8 cellular contexts compared by ENCODE assay signal in genomic region chr10:97498841-97499560, GRCh38. TPM values are rescaled to one million over a fixed set of nuclear protein-coding genes. Genes with fewer than 3 reads are reported as not detected.
DNase-seq lines count a peak whose midpoint lies in the region; ATAC-seq and TF ChIP-seq lines count a peak whose summit lies in the region.

Gene UBTD1, plus strand, starts transcription at chr10:97498924. Its CDS starts 280 bp downstream, at chr10:97499204.

- intact Hi-C loops in CD8-positive, alpha-beta T cell (cut with DNase I, micrococcal nuclease): loop anchor here (1.0 to 5.0 kb wide), 15 partner anchors 37 to 667 kb away; partner anchors contain the start of genes AVPI1 (in 2 of the 2), EXOSC1 (in 2 of the 2), MORN4 (in 2 of the 2) and PGAM1 (in 2 of the 2)
- intact Hi-C loops in HCT116 (cut with micrococcal nuclease): loop anchor here (2.0 to 5.0 kb wide), 2 partner anchors 44 to 52 kb away; partner anchors contain the start of genes EXOSC1 and ZDHHC16
- intact Hi-C loops in PC-9 (cut with micrococcal nuclease; ENCODE audit: unreplicated experiment): loop anchor here (1.0 to 2.0 kb wide), 4 partner anchors 44 to 188 kb away; partner anchors contain the start of gene AVPI1
- intact Hi-C loops in aorta (cut with DNase I): loop anchor here (2.0 to 10.0 kb wide), 4 partner anchors 42 to 162 kb away; partner anchors contain the start of genes EXOSC1 (in 1 of the 2) and ZDHHC16 (in 1 of the 2)

- H3K36me3 Mint-ChIP-seq in CD8-positive, alpha-beta T cell: peaks cover 11% of the 10 kb centered on the region
- no peaks in the 10 kb centered on the region for H3K36me3 Mint-ChIP-seq in glutamatergic neuron (ENCODE audit: unreplicated experiment)

- peaks cover 16% of the 10 kb centered on the region for H3K27me3 Mint-ChIP-seq in CD8-positive, alpha-beta T cell (ENCODE audit: low read depth)
- peaks cover 22% of the 10 kb centered on the region for H3K27me3 Mint-ChIP-seq in glutamatergic neuron (ENCODE audit: unreplicated experiment)

- H3K79me2 ChIP-seq in HCT116 (ENCODE audit: insufficient read depth, low read length) (peaks cover 40% of the 10 kb centered on the region), PC-9 (ENCODE audit: low read depth) (peaks cover 50% of the 10 kb centered on the region), osteoblast (ENCODE audit: insufficient read depth, low read length) (peaks cover 85% of the 10 kb centered on the region)

- no peak for TF ChIP-seq CTCF in CD8-positive, alpha-beta T cell (IDR thresholded peaks at IDR 0.05)
- TF ChIP-seq CTCF in HCT116 (IDR thresholded peaks at IDR 0.05 in 2 of 3, conservative IDR thresholded peaks at IDR 0.05 in 1 of 3; ENCODE audit: borderline replicate concordance in 1 of 3, insufficient read depth in 1 of 3, low read depth in 2 of 3, low read length in 2 of 3) (no peak), PC-9 (conservative IDR thresholded peaks at IDR 0.05) (no peak), glutamatergic neuron (IDR thresholded peaks at IDR 0.05; ENCODE audit: partially characterized antibody, unreplicated experiment) (no peak), osteoblast (IDR thresholded peaks at IDR 0.05; ENCODE audit: extremely low read depth, low read depth, low read length) (no peak)

- POLR2A ChIA-PET in CD8-positive, alpha-beta T cell (lab: Charles Lee): interaction anchor here (0.7 kb wide), 1 partner anchor 166 kb away, joined by 6 read pairs; no protein-coding TSS in a partner anchor
- POLR2A ChIA-PET in HCT116 (lab: Charles Lee) (interaction anchor here (0.9 to 1.3 kb wide), 2 partner anchors 13 to 72 kb away, joined by 3 to 4 read pairs; no protein-coding TSS in a partner anchor), PC-9 (lab: Charles Lee; ENCODE audit: unreplicated experiment) (interaction anchor here (0.6 to 0.9 kb wide), 3 partner anchors 31 to 147 kb away, joined by 3 to 4 read pairs (median 4); no protein-coding TSS in a partner anchor)

- no peaks in the 10 kb centered on the region for H3K36me3 ChIP-seq in CD8-positive, alpha-beta T cell (ENCODE audit: insufficient read depth, low read length)
- H3K36me3 ChIP-seq in HCT116 (ENCODE audit: control insufficient read depth in 1 of 2, insufficient read depth in 2 of 2, low read length in 2 of 2) (no peaks in the 10 kb centered on the region), PC-9 (ENCODE audit: low read depth) (no peaks in the 10 kb centered on the region), osteoblast (ENCODE audit: insufficient read depth, low read length) (peaks cover 3% of the 10 kb centered on the region), aorta (ENCODE audit: control insufficient read depth in 1 of 2, insufficient read depth in 2 of 2, low read length in 1 of 2) (no peaks in the 10 kb centered on the region)

- no TSS peak for BruUV-seq in HCT116 (replicated peaks; lab: Mats Ljungman, UMichigan)
- no TSS peak for BruUV-seq in PC-9 (replicated peaks; lab: Mats Ljungman, UMichigan)

- H3K9me2 ChIP-seq in HCT116 (ENCODE audit: insufficient read depth) (no peaks in the 10 kb centered on the region), PC-9 (ENCODE audit: insufficient read depth) (no peaks in the 10 kb centered on the region)

- peak in 5 of 7 experiments; percentile 10 to 46 (median 25) for DNase-seq in CD8-positive, alpha-beta T cell
- DNase-seq in HCT116 (ENCODE audit: low read depth, low spot score) (no peak), PC-9 (peak in 1 of 2 experiments; percentile 36), glutamatergic neuron (peak; percentile 44), osteoblast (ENCODE audit: insufficient read length, low spot score, missing footprints) (peak; percentile 93), aorta (peak; percentile 74 to 87), COLO829 (ENCODE audit: low spot score) (no peak)
- DNase-seq in activated naive CD4-positive, alpha-beta T cell treated with anti-CD3 and anti-CD28 coated beads, Interleukin-2, amount 50 U/mL, for 16 hours: peak; percentile 41

- peak within 1 kb of the TSS; percentile 73 for H3K27ac ChIP-seq in CD8-positive, alpha-beta T cell (ENCODE audit: low read depth, low read length)
- H3K27ac ChIP-seq in HCT116 (ENCODE audit: low read depth, low read length): peak within 1 kb of the TSS; percentile 94
- H3K27ac ChIP-seq in PC-9: peak within 1 kb of the TSS; percentile 77
- peak within 1 kb of the TSS; percentile 92 for H3K27ac ChIP-seq in osteoblast (ENCODE audit: low read depth, low read length)
- peak within 1 kb of the TSS; percentile 36 to 85 for H3K27ac ChIP-seq in aorta (ENCODE audit: low read depth in 1 of 2, low read length in 2 of 2)

- H4K20me1 ChIP-seq in HCT116 (ENCODE audit: insufficient read depth): no peaks in the 10 kb centered on the region
- no peaks in the 10 kb centered on the region; the same call in 1 of the 2 replicates for H4K20me1 ChIP-seq in PC-9 (ENCODE audit: insufficient read depth)
- peaks cover 48% of the 10 kb centered on the region for H4K20me1 ChIP-seq in osteoblast (ENCODE audit: insufficient read depth, low read length)

- peaks cover 4% of the 10 kb centered on the region for H3K27me3 ChIP-seq in CD8-positive, alpha-beta T cell (ENCODE audit: insufficient read depth, low read length)
- H3K27me3 ChIP-seq in HCT116 (ENCODE audit: insufficient read depth, low read length) (no peaks in the 10 kb centered on the region), PC-9 (ENCODE audit: insufficient read depth, low read depth) (no peaks in the 10 kb centered on the region), osteoblast (ENCODE audit: insufficient read depth, low read length) (no peaks in the 10 kb centered on the region), aorta (ENCODE audit: control insufficient read depth in 1 of 2, insufficient read depth in 2 of 2, low read length in 1 of 2) (no peaks in the 10 kb centered on the region)

- ATAC-seq in CD8-positive, alpha-beta T cell: no peak
- no peak; the same call in 1 of the 2 replicates for ATAC-seq in HCT116
- peak; percentile 26 for ATAC-seq in aorta (ENCODE audit: low FRiP score)

- no peaks in the 10 kb centered on the region for H3K9me3 ChIP-seq in CD8-positive, alpha-beta T cell (ENCODE audit: low read length)
- no peaks in the 10 kb centered on the region for H3K9me3 ChIP-seq in HCT116 (ENCODE audit: control insufficient read depth in 1 of 2, insufficient read depth in 1 of 2, low read depth in 1 of 2, low read length in 2 of 2)
- no peaks in the 10 kb centered on the region for H3K9me3 ChIP-seq in PC-9 (ENCODE audit: insufficient read depth, low read depth)
- no peaks in the 10 kb centered on the region for H3K9me3 ChIP-seq in osteoblast (ENCODE audit: low read depth, low read length)
- no peaks in the 10 kb centered on the region for H3K9me3 ChIP-seq in aorta (ENCODE audit: control insufficient read depth, low read length)

- no peaks in the 10 kb centered on the region for H3K9me3 Mint-ChIP-seq in CD8-positive, alpha-beta T cell
- peaks cover 19% of the 10 kb centered on the region for H3K9me3 Mint-ChIP-seq in glutamatergic neuron (ENCODE audit: unreplicated experiment)

- H2AFZ ChIP-seq in HCT116 (ENCODE audit: low read depth, low read length, poor library complexity, severe bottlenecking) (peak within 1 kb of the TSS; percentile 18), PC-9 (peak within 1 kb of the TSS; percentile 95), osteoblast (ENCODE audit: low read length) (peak within 1 kb of the TSS; percentile 86)

- H3K4me1 Mint-ChIP-seq in CD8-positive, alpha-beta T cell (ENCODE audit: low read depth): peaks cover 39% of the 10 kb centered on the region
- peaks cover 27% of the 10 kb centered on the region for H3K4me1 Mint-ChIP-seq in glutamatergic neuron (ENCODE audit: low read depth, unreplicated experiment)

- peak within 1 kb of the TSS; percentile 94 for H3K9ac ChIP-seq in HCT116 (ENCODE audit: low read length)

- H3K4me1 ChIP-seq in CD8-positive, alpha-beta T cell (ENCODE audit: insufficient read depth, low read length): peaks cover 42% of the 10 kb centered on the region
- peaks cover 9 to 17% of the 10 kb centered on the region in 2 experiments; a peak in 3 of 4 replicates for H3K4me1 ChIP-seq in HCT116 (ENCODE audit: control insufficient read depth in 1 of 2, insufficient read depth in 2 of 2, low read length in 2 of 2)
- peaks cover 18% of the 10 kb centered on the region for H3K4me1 ChIP-seq in PC-9 (replicated peaks; ENCODE audit: insufficient read depth)
- peaks cover 30% of the 10 kb centered on the region for H3K4me1 ChIP-seq in osteoblast (ENCODE audit: insufficient read depth, low read length)
- peaks cover 1 to 7% of the 10 kb centered on the region in 2 donors for H3K4me1 ChIP-seq in aorta (ENCODE audit: control insufficient read depth in 1 of 2, insufficient read depth in 2 of 2, low read length in 2 of 2)

- 0 out of 2 replicates have a peak, but pooled peaks cover 7% of the 10 kb centered on the region for H3F3A ChIP-seq in PC-9 (ENCODE audit: insufficient read depth, low read depth)

- peak within 1 kb of the TSS; percentile 81 for H3K4me2 ChIP-seq in HCT116 (ENCODE audit: low read length)
- H3K4me2 ChIP-seq in PC-9: peak within 1 kb of the TSS; percentile 95
- peak within 1 kb of the TSS; percentile 88 for H3K4me2 ChIP-seq in osteoblast (ENCODE audit: insufficient read depth, low read length)

- no peak for TF ChIP-seq POLR2A in HCT116 (IDR thresholded peaks at IDR 0.05; ENCODE audit: borderline replicate concordance, extremely low read depth, insufficient read depth, insufficient read length)

- peak within 1 kb of the TSS; percentile 96 for H3K27ac Mint-ChIP-seq in CD8-positive, alpha-beta T cell
- peak within 1 kb of the TSS; percentile 94 for H3K27ac Mint-ChIP-seq in glutamatergic neuron (ENCODE audit: unreplicated experiment)

- RAD21 ChIA-PET in HCT116 (lab: Charles Lee; ENCODE audit: low non-redundant PET in 1 of 2, low total read pairs in 2 of 2, uncharacterized antibody in 2 of 2, unreplicated experiment in 2 of 2): no interaction called here

- H3K4me3 ChIP-seq in CD8-positive, alpha-beta T cell (ENCODE audit: low read depth, low read length): peak within 1 kb of the TSS; percentile 73
- H3K4me3 ChIP-seq in HCT116 (replicated peaks in 1 of 2; ENCODE audit: low read depth in 1 of 2, low read length in 2 of 2) (peak within 1 kb of the TSS; percentile 81 to 96), PC-9 (peak within 1 kb of the TSS; percentile 82), osteoblast (ENCODE audit: insufficient read depth, low read length) (peak within 1 kb of the TSS; percentile 99), aorta (ENCODE audit: low read length in 2 of 2) (peak within 1 kb of the TSS; percentile 65 to 73)

- peak within 1 kb of the TSS; percentile 97 for H3K4me3 Mint-ChIP-seq in CD8-positive, alpha-beta T cell
- peak within 1 kb of the TSS; percentile 96 for H3K4me3 Mint-ChIP-seq in glutamatergic neuron (ENCODE audit: unreplicated experiment)

- no peak for TF ChIP-seq RAD21 in HCT116 (IDR thresholded peaks at IDR 0.05; ENCODE audit: low read depth)

- CTCF ChIA-PET in CD8-positive, alpha-beta T cell (lab: Charles Lee): interaction anchor here (0.8 to 2.1 kb wide), 3 partner anchors 54 to 90 kb away, joined by 3 to 6 read pairs (median 3); no protein-coding TSS in a partner anchor
- CTCF ChIA-PET in HCT116 (lab: Charles Lee): interaction anchor here (0.7 to 1.1 kb wide), 3 partner anchors 35 to 114 kb away, joined by 3 to 4 read pairs (median 4); no protein-coding TSS in a partner anchor
- CTCF ChIA-PET in PC-9 (lab: Charles Lee): no interaction called here

- whole genome bisulfite sequencing in aorta, 2 donors: 1% methylated on average over 46 to 66 of the region's 66 CpGs

RNA-seq across cellular contexts. Expression of gene UBTD1, which starts in this region (rescaled TPM):
- 1 to 10 TPM in 1 of 2 experiments, under 1 TPM in 1; 0.58 to 1.1 TPM for total RNA-seq in CD8-positive, alpha-beta T cell
- total RNA-seq in HCT116 (2021; ENCODE audit: unreplicated experiment) (12.8 TPM), PC-9 (2021) (17.1 and 21.2 TPM in 2 replicates), glutamatergic neuron (ENCODE audit: unreplicated experiment) (8.0 TPM), osteoblast (29.0 and 32.7 TPM in 2 replicates), aorta (10 to 100 TPM; 15.1 to 15.8 TPM)
- 13.6 and 15.6 TPM in 2 replicates for polyA plus RNA-seq in HCT116 (2012)
- polyA plus RNA-seq in aorta: 10 to 100 TPM; 10.1 to 18.9 TPM

Comparison
In these comparisons a context has a peak if more than half of its experiments do, and no peak if none do; other contexts are left out.
1. DNase-seq: peak in CD8-positive, alpha-beta T cell (5 of 7), activated naive CD4-positive, alpha-beta T cell treated with anti-CD3 and anti-CD28 coated beads, Interleukin-2, amount 50 U/mL, for 16 hours (single experiment), glutamatergic neuron (single experiment), osteoblast (single experiment) and aorta (2 of 2); none in HCT116 (single experiment) and COLO829 (single experiment).
2. H2AFZ ChIP-seq: peak in every context shown above with its lines; median percentile 95 in PC-9; 86 in osteoblast; 18 in HCT116.
3. Peak in every context shown above with its lines, with median percentiles within 50 percentile points of each other: H3K27ac ChIP-seq, H3K4me3 ChIP-seq and H3K4me2 ChIP-seq.